9 cellular contexts compared by ENCODE assay signal in genomic region chr1:62689524-62689923, GRCh38. TPM values are rescaled to one million over a fixed set of nuclear protein-coding genes. Genes with fewer than 3 reads are reported as not detected.
A peak's percentile ranks its signal among the peaks of the same experiment; 100 is the strongest.
DNase-seq lines count a peak whose midpoint lies in the region; ATAC-seq, FAIRE-seq and TF ChIP-seq lines count a peak whose summit lies in the region.
"Had no signal": no experiment of that assay in that cellular context is flagged by ENCODE, and none has a peak within 500 bp of the region (broad histone marks: within the 10 kb centered on the region; RNA-seq: fewer than 3 reads in every experiment).

No MANE protein-coding gene starts in this region.

- peak overlapping the region; percentile 42 for H3K4me3 Mint-ChIP-seq in activated naive CD4-positive, alpha-beta T cell treated with anti-CD3 and anti-CD28 coated beads, Interleukin-2, amount 50 U/mL, for 24 hours
- H3K4me3 Mint-ChIP-seq in activated naive CD4-positive, alpha-beta T cell treated with anti-CD3 and anti-CD28 coated beads, Interleukin-2, amount 10 ng/mL, durations not matched to agents 7 days and 5 days = no peak overlapping the region

- intact Hi-C loops in ascending aorta (cut with DNase I) (loop anchor here (2.0 to 5.0 kb wide), 3 partner anchors 38 to 253 kb away; partner anchors contain the start of gene USP1), kidney (cut with DNase I) (no loop called here), tibial artery (cut with DNase I; ENCODE audit: low total_unique reads) (loop anchor here (5.0 kb wide), 1 partner anchor 252 kb away; the partner anchor contains the start of gene USP1)

- peaks cover 33% of the 10 kb centered on the region for H3K4me1 Mint-ChIP-seq in activated naive CD4-positive, alpha-beta T cell treated with anti-CD3 and anti-CD28 coated beads, Interleukin-2, amount 50 U/mL, for 24 hours
- peaks cover 12% of the 10 kb centered on the region for H3K4me1 Mint-ChIP-seq in activated naive CD4-positive, alpha-beta T cell treated with anti-CD3 and anti-CD28 coated beads, Interleukin-2, amount 10 ng/mL, durations not matched to agents 7 days and 5 days

- H3K9me3 ChIP-seq in ascending aorta (no peaks in the 10 kb centered on the region), kidney (ENCODE audit: control insufficient read depth in 1 of 2, low read length in 2 of 2) (no peaks in the 10 kb centered on the region), tibial artery (no peaks in the 10 kb centered on the region)

- H3K9me3 Mint-ChIP-seq in activated naive CD4-positive, alpha-beta T cell treated with anti-CD3 and anti-CD28 coated beads, Interleukin-2, amount 50 U/mL, for 24 hours = no peaks in the 10 kb centered on the region
- H3K9me3 Mint-ChIP-seq in activated naive CD4-positive, alpha-beta T cell treated with anti-CD3 and anti-CD28 coated beads, Interleukin-2, amount 10 ng/mL, durations not matched to agents 7 days and 5 days = no peaks in the 10 kb centered on the region
- H3K9me3 Mint-ChIP-seq: activated naive CD8-positive, alpha-beta T cell treated with anti-CD3 and anti-CD28 coated beads, Interleukin-2, amount 10 ng/mL, durations not matched to agents 7 days and 5 days had no signal

- H3K36me3 Mint-ChIP-seq in activated naive CD4-positive, alpha-beta T cell treated with anti-CD3 and anti-CD28 coated beads, Interleukin-2, amount 50 U/mL, for 24 hours = no peaks in the 10 kb centered on the region
- no peaks in the 10 kb centered on the region for H3K36me3 Mint-ChIP-seq in activated naive CD4-positive, alpha-beta T cell treated with anti-CD3 and anti-CD28 coated beads, Interleukin-2, amount 10 ng/mL, durations not matched to agents 7 days and 5 days

- peak overlapping the region; percentile 65 to 95 for H3K27ac ChIP-seq in ascending aorta
- H3K27ac ChIP-seq in kidney (ENCODE audit: low read depth in 2 of 2, low read length in 2 of 2) = peak overlapping the region; percentile 10 to 62
- H3K27ac ChIP-seq in tibial artery = peak overlapping the region; percentile 83 to 96

- no peaks in the 10 kb centered on the region for H3K36me3 ChIP-seq in ascending aorta
- H3K36me3 ChIP-seq in kidney (ENCODE audit: control insufficient read depth in 1 of 2, insufficient read depth in 2 of 2, low read length in 2 of 2) = no peaks in the 10 kb centered on the region
- H3K36me3 ChIP-seq in tibial artery = no peaks in the 10 kb centered on the region

- H3K4me1 ChIP-seq in ascending aorta (peaks cover 11 to 37% of the 10 kb centered on the region in 2 donors), kidney (ENCODE audit: control insufficient read depth in 1 of 2, insufficient read depth in 1 of 2, low read depth in 1 of 2, low read length in 2 of 2) (peaks cover 12 to 20% of the 10 kb centered on the region in 2 donors), tibial artery (peaks cover 0 to 50% (median 26%) of the 10 kb centered on the region in 4 donors)

- no peaks in the 10 kb centered on the region for H3K27me3 Mint-ChIP-seq in activated naive CD4-positive, alpha-beta T cell treated with anti-CD3 and anti-CD28 coated beads, Interleukin-2, amount 50 U/mL, for 24 hours
- peaks cover 4% of the 10 kb centered on the region for H3K27me3 Mint-ChIP-seq in activated naive CD4-positive, alpha-beta T cell treated with anti-CD3 and anti-CD28 coated beads, Interleukin-2, amount 10 ng/mL, durations not matched to agents 7 days and 5 days

- H3K27me3 ChIP-seq in ascending aorta (no peaks in the 10 kb centered on the region), tibial artery (no peaks in the 10 kb centered on the region)

- DNase-seq in activated naive CD4-positive, alpha-beta T cell treated with anti-CD3 and anti-CD28 coated beads, Interleukin-2, amount 10 ng/mL, durations not matched to agents 7 days and 5 days = no peak
- DNase-seq in ascending aorta (ENCODE audit: low spot score in 2 of 2) (no peak), kidney (no peak), tibial artery (no peak), NCI-H128 (lab: John Stamatoyannopoulos, UW; ENCODE audit: unreplicated experiment) (no peak), middle frontal gyrus (ENCODE audit: extremely low spot score, low spot score) (no peak)
- DNase-seq: activated naive CD8-positive, alpha-beta T cell treated with anti-CD3 and anti-CD28 coated beads, Interleukin-2, amount 10 ng/mL, durations not matched to agents 7 days and 5 days had no signal

- no peak for ATAC-seq in HG03439 (IDR thresholded peaks at IDR 0.05; ENCODE audit: unreplicated experiment)

- H3K27ac Mint-ChIP-seq in activated naive CD4-positive, alpha-beta T cell treated with anti-CD3 and anti-CD28 coated beads, Interleukin-2, amount 50 U/mL, for 24 hours = no peak overlapping the region
- no peak overlapping the region for H3K27ac Mint-ChIP-seq in activated naive CD4-positive, alpha-beta T cell treated with anti-CD3 and anti-CD28 coated beads, Interleukin-2, amount 10 ng/mL, durations not matched to agents 7 days and 5 days
- H3K27ac Mint-ChIP-seq: activated naive CD8-positive, alpha-beta T cell treated with anti-CD3 and anti-CD28 coated beads, Interleukin-2, amount 10 ng/mL, durations not matched to agents 7 days and 5 days had no signal

- no peak for FAIRE-seq in kidney (lab: Jason Lieb, UNC)

- CTCF ChIA-PET in activated naive CD4-positive, alpha-beta T cell treated with anti-CD3 and anti-CD28 coated beads, Interleukin-2, amount 10 ng/mL, durations not matched to agents 7 days and 5 days (lab: Charles Lee) = no interaction called here

- H3K9ac ChIP-seq in kidney (ENCODE audit: low read length in 2 of 2) = no peak overlapping the region

- TF ChIP-seq CTCF in ascending aorta (IDR thresholded peaks at IDR 0.05) (no peak), kidney (IDR thresholded peaks at IDR 0.05; ENCODE audit: borderline replicate concordance, extremely low read depth, insufficient read depth) (no peak), tibial artery (IDR thresholded peaks at IDR 0.05) (no peak)

- H3K4me3 ChIP-seq in ascending aorta (no peak overlapping the region), kidney (ENCODE audit: low read length in 2 of 2) (peak overlapping the region in 1 of 2 donors; percentile 7), tibial artery (no peak overlapping the region)

RNA-seq across cellular contexts. Expression of gene DOCK7, which starts 1.3 kb away (rescaled TPM):
- total RNA-seq in ascending aorta = 46.0 TPM
- total RNA-seq in kidney = 34.0 TPM
- polyA plus RNA-seq in kidney (ENCODE audit: insufficient read depth, low read depth, low replicate concordance) = 11.0 TPM

Comparison
In these comparisons a context has a peak if more than half of its experiments do, and no peak if none do; other contexts are left out.
1. H3K27ac ChIP-seq: peak in every context shown above with its lines; median percentile 90 in tibial artery; 80 in ascending aorta; 36 in kidney.